Comparison of ENCODE assay signal across 8 cellular contexts in the genomic region with DNA sequence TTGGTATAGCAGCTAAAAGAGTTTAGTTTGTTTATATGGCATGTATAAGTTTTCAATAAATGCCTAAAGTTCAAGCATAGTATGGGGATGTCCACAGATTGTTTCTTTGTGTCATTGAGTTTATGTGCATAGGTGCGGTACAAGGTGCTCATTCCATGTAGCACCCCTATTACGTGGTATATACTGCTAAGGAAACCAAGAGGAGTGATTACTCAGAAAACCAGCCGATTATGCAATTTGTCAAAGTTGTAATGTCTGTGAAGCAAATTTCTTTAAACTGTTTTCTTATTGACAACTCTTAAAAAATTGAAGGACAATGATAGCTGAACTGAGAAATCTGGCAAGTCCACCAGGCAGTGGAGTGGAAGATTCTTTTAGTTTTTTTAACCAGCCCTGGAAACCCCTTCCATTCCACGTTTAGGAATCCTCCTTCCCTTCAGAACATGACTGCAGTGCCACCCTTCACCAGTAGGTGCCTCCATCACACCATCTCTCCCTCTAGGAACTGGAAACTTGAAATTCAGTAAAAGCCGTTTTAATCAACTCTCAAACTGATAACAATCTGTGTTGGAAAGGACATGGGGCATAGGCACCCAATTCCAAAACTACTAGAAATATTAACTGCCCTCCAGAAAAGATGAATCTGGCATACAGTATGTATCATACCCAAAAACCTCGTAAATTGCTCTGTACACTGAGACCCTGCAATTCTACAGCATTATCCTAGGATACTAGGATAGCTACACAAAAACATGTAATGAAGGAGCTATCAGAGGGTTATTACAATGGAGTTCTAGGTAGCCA. TPM values are rescaled to one million over a fixed set of nuclear protein-coding genes. Genes with fewer than 3 reads are reported as not detected.
DNase-seq lines count a peak whose midpoint lies in the region; ATAC-seq and TF ChIP-seq lines count a peak whose summit lies in the region.

No MANE protein-coding gene starts in this region.

- CTCF ChIA-PET in CD4-positive, alpha-beta T cell (lab: Charles Lee): interaction anchor here (0.6 to 3.0 kb wide), 6 partner anchors 16 to 234 kb away, joined by 3 to 12 read pairs (median 4); partner anchors contain the start of genes ERI2 and REXO5
- CTCF ChIA-PET in Panc1 (lab: Charles Lee): interaction anchor here (0.5 to 1.9 kb wide), 3 partner anchors 234 to 423 kb away, joined by 6 to 10 read pairs (median 6); no protein-coding TSS in a partner anchor

- peak overlapping the region; percentile 9 for H3K9ac ChIP-seq in fibroblast of lung (ENCODE audit: insufficient read depth, low read length)

- H3K27me3 Mint-ChIP-seq in CD4-positive, alpha-beta T cell: no peaks in the 10 kb centered on the region
- H3K27me3 Mint-ChIP-seq in HFFc6 (ENCODE audit: insufficient read depth): no peaks in the 10 kb centered on the region; the same call in 1 of the 2 replicates
- no peaks in the 10 kb centered on the region for H3K27me3 Mint-ChIP-seq in activated T-cell treated with anti-CD3 and anti-CD28 coated beads, Interleukin-2, amount 50 U/mL, for 24 hours
- H3K27me3 Mint-ChIP-seq in neural crest cell (ENCODE audit: low read depth): no peaks in the 10 kb centered on the region

- no peaks in the 10 kb centered on the region for H3K9me3 ChIP-seq in CD4-positive, alpha-beta T cell (ENCODE audit: control insufficient read depth, low read length)
- H3K9me3 ChIP-seq in Panc1 (ENCODE audit: control insufficient read depth, insufficient read depth, low read depth, low read length): no peaks in the 10 kb centered on the region
- H3K9me3 ChIP-seq in fibroblast of lung (ENCODE audit: control insufficient read depth, insufficient read depth, low read depth, low read length): no peaks in the 10 kb centered on the region

- peak; percentile 99 for TF ChIP-seq CTCF in CD4-positive, alpha-beta T cell (IDR thresholded peaks at IDR 0.05)
- peak; percentile 99 for TF ChIP-seq CTCF in HFFc6 (IDR thresholded peaks at IDR 0.05)
- TF ChIP-seq CTCF in Panc1 (IDR thresholded peaks at IDR 0.05): peak; percentile 95
- peak; percentile 100 for TF ChIP-seq CTCF in fibroblast of lung (conservative IDR thresholded peaks at IDR 0.05 in 1 of 2, IDR thresholded peaks at IDR 0.05 in 1 of 2; ENCODE audit: low read depth in 1 of 2, low read length in 2 of 2)
- peak; percentile 95 for TF ChIP-seq CTCF in neural crest cell (conservative IDR thresholded peaks at IDR 0.05)

- no peaks in the 10 kb centered on the region for H4K20me1 ChIP-seq in fibroblast of lung (ENCODE audit: control insufficient read depth, extremely low read depth, insufficient read depth, low read length)

- POLR2A ChIA-PET in CD4-positive, alpha-beta T cell (lab: Charles Lee): interaction anchor here (1.2 kb wide), 1 partner anchor 21 kb away, joined by 4 read pairs; no protein-coding TSS in a partner anchor
- POLR2A ChIA-PET in Panc1 (lab: Charles Lee): no interaction called here

- no peak overlapping the region for H2AFZ ChIP-seq in fibroblast of lung (ENCODE audit: low read length)

- no peak overlapping the region for H3K27ac Mint-ChIP-seq in CD4-positive, alpha-beta T cell
- H3K27ac Mint-ChIP-seq in HFFc6 (peak overlapping the region; percentile 34; the same call in 1 of the 2 replicates), neural crest cell (ENCODE audit: unreplicated experiment) (no peak overlapping the region)
- H3K27ac Mint-ChIP-seq in activated T-cell treated with anti-CD3 and anti-CD28 coated beads, Interleukin-2, amount 50 U/mL, for 24 hours: no peak overlapping the region

- H3K4me3 Mint-ChIP-seq in CD4-positive, alpha-beta T cell: no peak overlapping the region
- no peak overlapping the region for H3K4me3 Mint-ChIP-seq in HFFc6
- H3K4me3 Mint-ChIP-seq in activated T-cell treated with anti-CD3 and anti-CD28 coated beads, Interleukin-2, amount 50 U/mL, for 24 hours: no peak overlapping the region
- H3K4me3 Mint-ChIP-seq in neural crest cell: no peak overlapping the region

- no TSS peak for BruUV-seq in Panc1 (replicated peaks; lab: Mats Ljungman, UMichigan)

- peak; percentile 35 to 73 (median 58) for DNase-seq in CD4-positive, alpha-beta T cell
- DNase-seq in HFFc6: peak; percentile 61
- peak; percentile 71 for DNase-seq in Panc1 (ENCODE audit: low read depth, low spot score)
- DNase-seq in activated T-cell treated with anti-CD3 and anti-CD28 coated beads, Interleukin-2, amount 50 U/mL, for 24 hours: peak; percentile 80
- DNase-seq in fibroblast of lung (ENCODE audit: low read depth in 2 of 2): peak; percentile 52 to 80
- peak; percentile 81 for DNase-seq in neural crest cell (ENCODE audit: low read depth, low spot score)
- DNase-seq in stromal cell of bone marrow (ENCODE audit: low read depth): peak; percentile 45

- H3K4me1 Mint-ChIP-seq in CD4-positive, alpha-beta T cell (ENCODE audit: low read depth): peaks cover 13% of the 10 kb centered on the region
- peaks cover 53% of the 10 kb centered on the region for H3K4me1 Mint-ChIP-seq in HFFc6 (ENCODE audit: low read depth)
- peaks cover 15% of the 10 kb centered on the region for H3K4me1 Mint-ChIP-seq in activated T-cell treated with anti-CD3 and anti-CD28 coated beads, Interleukin-2, amount 50 U/mL, for 24 hours (ENCODE audit: low read depth)
- H3K4me1 Mint-ChIP-seq in neural crest cell: no peaks in the 10 kb centered on the region

- H3K36me3 ChIP-seq in Panc1 (ENCODE audit: control insufficient read depth, insufficient read depth, low read length) (peaks cover 8% of the 10 kb centered on the region), fibroblast of lung (ENCODE audit: control insufficient read depth, insufficient read depth, low read length) (no peaks in the 10 kb centered on the region)

- H3K9me3 Mint-ChIP-seq in CD4-positive, alpha-beta T cell: no peaks in the 10 kb centered on the region
- no peaks in the 10 kb centered on the region for H3K9me3 Mint-ChIP-seq in HFFc6
- no peaks in the 10 kb centered on the region for H3K9me3 Mint-ChIP-seq in activated T-cell treated with anti-CD3 and anti-CD28 coated beads, Interleukin-2, amount 50 U/mL, for 24 hours
- H3K9me3 Mint-ChIP-seq in neural crest cell: no peaks in the 10 kb centered on the region

- no peaks in the 10 kb centered on the region for H3K27me3 ChIP-seq in CD4-positive, alpha-beta T cell (ENCODE audit: control insufficient read depth, insufficient read depth, low read length)
- H3K27me3 ChIP-seq in Panc1 (ENCODE audit: control insufficient read depth, insufficient read depth, low read length) (no peaks in the 10 kb centered on the region), fibroblast of lung (ENCODE audit: control insufficient read depth, insufficient read depth, low read length) (no peaks in the 10 kb centered on the region)

- no peak overlapping the region for H3K4me2 ChIP-seq in fibroblast of lung (ENCODE audit: extremely low read depth, insufficient read depth, low read length)

- H3K4me1 ChIP-seq in Panc1 (ENCODE audit: control insufficient read depth, insufficient read depth, low read length): peaks cover 23% of the 10 kb centered on the region
- peaks cover 10% of the 10 kb centered on the region for H3K4me1 ChIP-seq in fibroblast of lung (ENCODE audit: control insufficient read depth, extremely low read depth, insufficient read depth, low read length)

- H3K79me2 ChIP-seq in fibroblast of lung (ENCODE audit: control insufficient read depth, insufficient read depth, low read length): no peaks in the 10 kb centered on the region

- peak; percentile 57 for ATAC-seq in CD4-positive, alpha-beta T cell (ENCODE audit: poor library complexity)
- ATAC-seq in Panc1 (peak; percentile 72; the same call in 1 of the 2 replicates), HG02938 (IDR thresholded peaks at IDR 0.05; ENCODE audit: unreplicated experiment) (no peak)

- H3K27ac ChIP-seq in CD4-positive, alpha-beta T cell (ENCODE audit: low read depth, low read length): no peak overlapping the region
- H3K27ac ChIP-seq in Panc1 (ENCODE audit: low read length) (peak overlapping the region; percentile 45; the same call in 1 of the 2 replicates), fibroblast of lung (ENCODE audit: insufficient read depth, low read length) (no peak overlapping the region)

- H3K36me3 Mint-ChIP-seq in CD4-positive, alpha-beta T cell (ENCODE audit: low read depth): no peaks in the 10 kb centered on the region
- H3K36me3 Mint-ChIP-seq in HFFc6 (ENCODE audit: low read depth): peaks cover 16% of the 10 kb centered on the region
- peaks cover 14% of the 10 kb centered on the region for H3K36me3 Mint-ChIP-seq in activated T-cell treated with anti-CD3 and anti-CD28 coated beads, Interleukin-2, amount 50 U/mL, for 24 hours (ENCODE audit: low read depth)
- H3K36me3 Mint-ChIP-seq in neural crest cell (ENCODE audit: low read depth): no peaks in the 10 kb centered on the region

- H3K4me3 ChIP-seq in Panc1 (ENCODE audit: low read depth in 2 of 2, low read length in 2 of 2) (no peak overlapping the region), fibroblast of lung (replicated peaks in 1 of 4; ENCODE audit: control extremely low read depth in 1 of 4, insufficient read depth in 1 of 4, low read depth in 3 of 4, low read length in 4 of 4) (no peak overlapping the region)

- in situ Hi-C loops in Panc1 (cut with HindIII; ENCODE audit: low pct_unique_long_range_greater_than_20kb, low sequenced_read_pairs): loop anchor here (10.0 kb wide), 1 partner anchor 145 kb away; no protein-coding TSS in a partner anchor

- intact Hi-C loops in CD4-positive, alpha-beta T cell (cut with DNase I, micrococcal nuclease): loop anchor here (1.0 to 10.0 kb wide), 10 partner anchors 25 to 705 kb away; no protein-coding TSS in a partner anchor
- intact Hi-C loops in Panc1 (cut with micrococcal nuclease; ENCODE audit: unreplicated experiment): loop anchor here (2.0 kb wide), 1 partner anchor 235 kb away; no protein-coding TSS in a partner anchor

RNA-seq across cellular contexts. Expression of gene REXO5, which starts 43.5 kb away (rescaled TPM):
- under 1 TPM in 1 of 2 experiments, not detected in 1; 0.56 TPM for total RNA-seq in CD4-positive, alpha-beta T cell
- total RNA-seq in HFFc6 (2021; fragmentation: NEBNext Ultra II Directional; extraction: Animal tissue kit (Norgen Biotek cat#: 25700)): 10 to 100 TPM in 3 of 6 experiments, 1 to 10 TPM in 3; 4.9 to 12.2 (median 9.6) TPM
- 13.6 TPM for total RNA-seq in Panc1 (2021; ENCODE audit: unreplicated experiment)
- 3.6 TPM for polyA plus RNA-seq in Panc1 (2012; ENCODE audit: insufficient read length)
- total RNA-seq in fibroblast of lung: 3.1 and 9.1 TPM in 2 replicates
- 5.6 and 8.0 TPM in 2 replicates for polyA plus RNA-seq in fibroblast of lung
- 4.3 and 7.6 TPM in 2 replicates for polyA plus RNA-seq in fibroblast of lung (2012)
- polyA minus RNA-seq in fibroblast of lung (ENCODE audit: low replicate concordance): 3.0 and 10.1 TPM in 2 replicates
- 9.5 and 10.1 TPM in 2 replicates for total RNA-seq in neural crest cell

RNA-seq across cellular contexts. Expression of gene ERI2, which starts 43.5 kb away (rescaled TPM):
- total RNA-seq in CD4-positive, alpha-beta T cell: under 1 TPM; 0.25 to 0.45 TPM
- 10 to 100 TPM; 10.6 to 16.1 (median 13.1) TPM for total RNA-seq in HFFc6 (2021; fragmentation: NEBNext Ultra II Directional; extraction: Animal tissue kit (Norgen Biotek cat#: 25700))
- total RNA-seq in Panc1 (2021; ENCODE audit: unreplicated experiment) (20.4 TPM), fibroblast of lung (22.3 and 30.1 TPM in 2 replicates), neural crest cell (40.4 and 43.6 TPM in 2 replicates)
- 8.7 TPM for polyA plus RNA-seq in Panc1 (2012; ENCODE audit: insufficient read length)
- polyA plus RNA-seq in fibroblast of lung: 10.5 and 14.5 TPM in 2 replicates
- polyA plus RNA-seq in fibroblast of lung (2012): 7.5 and 12.1 TPM in 2 replicates
- polyA minus RNA-seq in fibroblast of lung (ENCODE audit: low replicate concordance): 0.31 and 0.48 TPM in 2 replicates

RNA-seq across cellular contexts. Expression of gene DCUN1D3, which starts 50.4 kb away (rescaled TPM):
- total RNA-seq in CD4-positive, alpha-beta T cell: 1 to 10 TPM; 1.9 TPM
- 10 to 100 TPM; 29.2 to 41.0 (median 32.1) TPM for total RNA-seq in HFFc6 (2021; fragmentation: NEBNext Ultra II Directional; extraction: Animal tissue kit (Norgen Biotek cat#: 25700))
- total RNA-seq in Panc1 (2021; ENCODE audit: unreplicated experiment) (23.5 TPM), fibroblast of lung (30.8 and 42.8 TPM in 2 replicates), neural crest cell (13.4 and 13.5 TPM in 2 replicates)
- polyA plus RNA-seq in Panc1 (2012; ENCODE audit: insufficient read length): 7.7 TPM
- polyA plus RNA-seq in fibroblast of lung: 18.7 and 20.4 TPM in 2 replicates
- polyA plus RNA-seq in fibroblast of lung (2012): 13.6 and 17.0 TPM in 2 replicates
- 13.3 and 22.0 TPM in 2 replicates for polyA minus RNA-seq in fibroblast of lung (ENCODE audit: low replicate concordance)

RNA-seq across cellular contexts. Expression of gene LYRM1, which starts 50.8 kb away (rescaled TPM):
- 10 to 100 TPM; 13.3 to 14.0 TPM for total RNA-seq in CD4-positive, alpha-beta T cell
- total RNA-seq in HFFc6 (2021; fragmentation: NEBNext Ultra II Directional; extraction: Animal tissue kit (Norgen Biotek cat#: 25700)): 10 to 100 TPM; 22.2 to 28.4 (median 25.8) TPM
- total RNA-seq in Panc1 (2021; ENCODE audit: unreplicated experiment) (30.7 TPM), fibroblast of lung (87.1 and 131 TPM in 2 replicates), neural crest cell (20.4 and 20.8 TPM in 2 replicates)
- polyA plus RNA-seq in Panc1 (2012; ENCODE audit: insufficient read length): 26.4 TPM
- polyA plus RNA-seq in fibroblast of lung: 54.9 and 55.3 TPM in 2 replicates
- polyA plus RNA-seq in fibroblast of lung (2012): 39.0 and 42.7 TPM in 2 replicates
- polyA minus RNA-seq in fibroblast of lung (ENCODE audit: low replicate concordance): 1.4 TPM in 2 replicates

Comparison
In these comparisons a context has a peak if more than half of its experiments do, and no peak if none do; other contexts are left out.
1. RNA of gene ERI2, which starts 43.5 kb away (total RNA-seq): 40.4 to 43.6 TPM in neural crest cell, 22.3 to 30.1 TPM in fibroblast of lung, 20.4 TPM in Panc1 (single experiment) and 10.6 to 16.1 TPM in HFFc6; 0.25 to 0.45 TPM in CD4-positive, alpha-beta T cell; every median in the first group is over 4 times any median in the second.
2. Peak in every context shown above with its lines, with median percentiles within 50 percentile points of each other: DNase-seq and CTCF ChIP-seq.